ENCODE assay signal across 2 cellular contexts in the genomic region with DNA sequence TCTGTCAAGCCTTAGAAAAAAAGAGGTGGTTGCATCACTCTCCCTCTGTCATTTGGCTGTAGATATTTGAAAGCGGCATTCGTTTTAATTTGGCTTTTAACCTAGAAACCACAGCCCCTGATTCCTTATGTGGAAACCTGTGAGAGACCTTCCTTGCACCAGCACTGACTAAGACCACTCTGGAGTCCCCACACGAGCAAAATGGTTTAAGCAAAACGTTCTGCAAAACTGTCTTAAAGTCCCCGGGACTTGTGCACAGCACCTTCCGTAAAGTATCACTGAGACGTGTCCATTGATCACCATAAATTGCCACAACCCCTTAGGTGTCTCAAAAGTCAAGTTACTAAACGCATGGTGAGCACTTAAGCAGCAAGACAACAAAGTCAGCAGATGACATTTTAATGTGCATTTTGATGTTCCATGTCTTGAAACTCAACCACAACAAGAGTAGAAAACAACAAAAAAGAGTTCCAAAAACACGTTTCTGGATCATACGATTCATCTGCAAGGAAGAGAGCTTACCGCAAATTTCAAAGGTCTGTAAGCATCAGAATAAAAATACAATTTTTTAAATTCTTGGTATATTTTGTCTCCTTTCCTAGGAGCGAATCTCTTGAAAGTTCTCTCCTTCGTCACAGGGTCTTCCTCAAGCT.
TF ChIP-seq lines count a peak whose summit lies in the region.

No MANE protein-coding gene starts in this region.

TF ChIP-seq in GM23338, 12 proteins besides CTCF, POLR2A, EP300 and RAD21:
- TF ChIP-seq ZNF331 (CRISPR knock-in tag; IDR thresholded peaks at IDR 0.05; ENCODE audit: low read depth) (no peak), JUNB (IDR thresholded peaks at IDR 0.05; ENCODE audit: unreplicated experiment) (no peak), NANOG (IDR thresholded peaks at IDR 0.05; ENCODE audit: borderline replicate concordance) (no peak), ZNF114 (CRISPR knock-in tag; IDR thresholded peaks at IDR 0.05) (no peak), EZH2 (IDR thresholded peaks at IDR 0.05; ENCODE audit: low read depth, unreplicated experiment) (no peak), CREB1 (CRISPR knock-in tag; IDR thresholded peaks at IDR 0.05; ENCODE audit: low read depth) (no peak)
- TF ChIP-seq, protein P1, sequence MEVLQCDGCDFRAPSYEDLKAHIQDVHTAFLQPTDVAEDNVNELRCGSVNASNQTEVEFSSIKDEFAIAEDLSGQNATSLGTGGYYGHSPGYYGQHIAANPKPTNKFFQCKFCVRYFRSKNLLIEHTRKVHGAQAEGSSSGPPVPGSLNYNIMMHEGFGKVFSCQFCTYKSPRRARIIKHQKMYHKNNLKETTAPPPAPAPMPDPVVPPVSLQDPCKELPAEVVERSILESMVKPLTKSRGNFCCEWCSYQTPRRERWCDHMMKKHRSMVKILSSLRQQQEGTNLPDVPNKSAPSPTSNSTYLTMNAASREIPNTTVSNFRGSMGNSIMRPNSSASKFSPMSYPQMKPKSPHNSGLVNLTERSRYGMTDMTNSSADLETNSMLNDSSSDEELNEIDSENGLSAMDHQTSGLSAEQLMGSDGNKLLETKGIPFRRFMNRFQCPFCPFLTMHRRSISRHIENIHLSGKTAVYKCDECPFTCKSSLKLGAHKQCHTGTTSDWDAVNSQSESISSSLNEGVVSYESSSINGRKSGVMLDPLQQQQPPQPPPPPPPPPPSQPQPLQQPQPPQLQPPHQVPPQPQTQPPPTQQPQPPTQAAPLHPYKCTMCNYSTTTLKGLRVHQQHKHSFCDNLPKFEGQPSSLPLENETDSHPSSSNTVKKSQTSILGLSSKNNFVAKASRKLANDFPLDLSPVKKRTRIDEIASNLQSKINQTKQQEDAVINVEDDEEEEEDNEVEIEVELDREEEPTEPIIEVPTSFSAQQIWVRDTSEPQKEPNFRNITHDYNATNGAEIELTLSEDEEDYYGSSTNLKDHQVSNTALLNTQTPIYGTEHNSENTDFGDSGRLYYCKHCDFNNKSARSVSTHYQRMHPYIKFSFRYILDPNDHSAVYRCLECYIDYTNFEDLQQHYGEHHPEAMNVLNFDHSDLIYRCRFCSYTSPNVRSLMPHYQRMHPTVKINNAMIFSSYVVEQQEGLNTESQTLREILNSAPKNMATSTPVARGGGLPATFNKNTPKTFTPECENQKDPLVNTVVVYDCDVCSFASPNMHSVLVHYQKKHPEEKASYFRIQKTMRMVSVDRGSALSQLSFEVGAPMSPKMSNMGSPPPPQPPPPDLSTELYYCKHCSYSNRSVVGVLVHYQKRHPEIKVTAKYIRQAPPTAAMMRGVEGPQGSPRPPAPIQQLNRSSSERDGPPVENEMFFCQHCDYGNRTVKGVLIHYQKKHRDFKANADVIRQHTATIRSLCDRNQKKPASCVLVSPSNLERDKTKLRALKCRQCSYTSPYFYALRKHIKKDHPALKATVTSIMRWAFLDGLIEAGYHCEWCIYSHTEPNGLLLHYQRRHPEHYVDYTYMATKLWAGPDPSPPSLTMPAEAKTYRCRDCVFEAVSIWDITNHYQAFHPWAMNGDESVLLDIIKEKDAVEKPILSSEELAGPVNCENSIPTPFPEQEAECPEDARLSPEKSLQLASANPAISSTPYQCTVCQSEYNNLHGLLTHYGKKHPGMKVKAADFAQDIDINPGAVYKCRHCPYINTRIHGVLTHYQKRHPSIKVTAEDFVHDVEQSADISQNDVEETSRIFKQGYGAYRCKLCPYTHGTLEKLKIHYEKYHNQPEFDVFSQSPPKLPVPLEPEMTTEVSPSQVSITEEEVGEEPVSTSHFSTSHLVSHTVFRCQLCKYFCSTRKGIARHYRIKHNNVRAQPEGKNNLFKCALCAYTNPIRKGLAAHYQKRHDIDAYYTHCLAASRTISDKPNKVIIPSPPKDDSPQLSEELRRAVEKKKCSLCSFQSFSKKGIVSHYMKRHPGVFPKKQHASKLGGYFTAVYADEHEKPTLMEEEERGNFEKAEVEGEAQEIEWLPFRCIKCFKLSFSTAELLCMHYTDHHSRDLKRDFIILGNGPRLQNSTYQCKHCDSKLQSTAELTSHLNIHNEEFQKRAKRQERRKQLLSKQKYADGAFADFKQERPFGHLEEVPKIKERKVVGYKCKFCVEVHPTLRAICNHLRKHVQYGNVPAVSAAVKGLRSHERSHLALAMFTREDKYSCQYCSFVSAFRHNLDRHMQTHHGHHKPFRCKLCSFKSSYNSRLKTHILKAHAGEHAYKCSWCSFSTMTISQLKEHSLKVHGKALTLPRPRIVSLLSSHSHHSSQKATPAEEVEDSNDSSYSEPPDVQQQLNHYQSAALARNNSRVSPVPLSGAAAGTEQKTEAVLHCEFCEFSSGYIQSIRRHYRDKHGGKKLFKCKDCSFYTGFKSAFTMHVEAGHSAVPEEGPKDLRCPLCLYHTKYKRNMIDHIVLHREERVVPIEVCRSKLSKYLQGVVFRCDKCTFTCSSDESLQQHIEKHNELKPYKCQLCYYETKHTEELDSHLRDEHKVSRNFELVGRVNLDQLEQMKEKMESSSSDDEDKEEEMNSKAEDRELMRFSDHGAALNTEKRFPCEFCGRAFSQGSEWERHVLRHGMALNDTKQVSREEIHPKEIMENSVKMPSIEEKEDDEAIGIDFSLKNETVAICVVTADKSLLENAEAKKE (CRISPR knock-in tag; IDR thresholded peaks at IDR 0.05) = no peak

TF ChIP-seq in K562, 482 proteins besides CTCF, POLR2A, EP300 and RAD21:
- TF ChIP-seq ZFP36 (IDR thresholded peaks at IDR 0.05; ENCODE audit: low read depth, low read length, partially characterized antibody) (peak; percentile 9), MCM5 (IDR thresholded peaks at IDR 0.05; ENCODE audit: low read depth) (no peak), CBX8 (IDR thresholded peaks at IDR 0.05; ENCODE audit: borderline replicate concordance, extremely low read depth, low read depth, low read length, poor library complexity, severe bottlenecking) (peak; percentile 56), CEBPG (CRISPR knock-in tag; IDR thresholded peaks at IDR 0.05) (no peak), CEBPG (tag; conservative IDR thresholded peaks at IDR 0.05 in 1 of 2, IDR thresholded peaks at IDR 0.05 in 1 of 2) (peak in 1 of 2 experiments; percentile 23; a peak in 1 of 4 replicates), ELF1 (tag; IDR thresholded peaks at IDR 0.05) (no peak)
